ENCODE assay signal across 1 cellular context in the genomic region with DNA sequence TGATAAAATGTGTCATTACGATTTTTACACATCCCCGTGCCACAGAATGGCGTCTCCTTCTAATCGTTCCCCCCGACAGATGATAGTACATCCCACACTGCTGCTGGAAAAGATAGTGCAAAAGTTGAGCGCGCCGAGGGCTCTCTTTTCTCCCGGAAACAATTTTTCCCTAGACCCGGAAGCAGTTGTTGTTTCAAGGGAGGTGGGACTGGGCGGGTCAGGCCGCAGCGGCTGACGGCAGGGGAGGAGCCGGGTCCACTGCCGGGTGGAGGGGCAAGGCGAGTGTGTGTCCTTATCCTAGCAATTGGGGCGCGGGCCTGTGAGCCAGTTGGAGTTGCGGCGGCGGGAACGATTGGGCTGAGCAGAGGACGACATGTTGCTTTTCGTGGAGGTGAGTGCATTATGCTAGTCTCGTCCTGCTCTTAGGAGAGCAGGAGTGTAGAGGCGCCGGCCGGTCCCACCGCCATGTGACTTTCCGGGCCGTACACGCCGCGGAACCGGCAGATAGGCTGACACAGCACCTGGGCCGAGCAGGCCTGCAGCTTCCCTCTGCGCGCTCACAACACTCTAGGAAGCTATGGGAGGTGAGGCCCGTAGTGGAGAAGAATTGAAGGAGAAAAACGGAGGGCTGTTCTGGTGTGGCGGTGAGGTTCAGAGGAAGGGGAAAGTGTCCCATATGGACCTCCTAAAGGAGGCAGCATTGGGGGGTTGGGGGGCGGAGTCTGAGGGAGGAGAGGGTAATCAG.
TF ChIP-seq lines count a peak whose summit lies in the region.

Gene LARP4, plus strand, starts transcription at position 248 of the 745 bp plus-strand sequence. Its CDS starts 126 bp downstream, at position 374.

TF ChIP-seq in K562, 482 proteins besides CTCF, POLR2A, EP300 and RAD21 (continued from another document and continues in another):
- TF ChIP-seq, protein P1, sequence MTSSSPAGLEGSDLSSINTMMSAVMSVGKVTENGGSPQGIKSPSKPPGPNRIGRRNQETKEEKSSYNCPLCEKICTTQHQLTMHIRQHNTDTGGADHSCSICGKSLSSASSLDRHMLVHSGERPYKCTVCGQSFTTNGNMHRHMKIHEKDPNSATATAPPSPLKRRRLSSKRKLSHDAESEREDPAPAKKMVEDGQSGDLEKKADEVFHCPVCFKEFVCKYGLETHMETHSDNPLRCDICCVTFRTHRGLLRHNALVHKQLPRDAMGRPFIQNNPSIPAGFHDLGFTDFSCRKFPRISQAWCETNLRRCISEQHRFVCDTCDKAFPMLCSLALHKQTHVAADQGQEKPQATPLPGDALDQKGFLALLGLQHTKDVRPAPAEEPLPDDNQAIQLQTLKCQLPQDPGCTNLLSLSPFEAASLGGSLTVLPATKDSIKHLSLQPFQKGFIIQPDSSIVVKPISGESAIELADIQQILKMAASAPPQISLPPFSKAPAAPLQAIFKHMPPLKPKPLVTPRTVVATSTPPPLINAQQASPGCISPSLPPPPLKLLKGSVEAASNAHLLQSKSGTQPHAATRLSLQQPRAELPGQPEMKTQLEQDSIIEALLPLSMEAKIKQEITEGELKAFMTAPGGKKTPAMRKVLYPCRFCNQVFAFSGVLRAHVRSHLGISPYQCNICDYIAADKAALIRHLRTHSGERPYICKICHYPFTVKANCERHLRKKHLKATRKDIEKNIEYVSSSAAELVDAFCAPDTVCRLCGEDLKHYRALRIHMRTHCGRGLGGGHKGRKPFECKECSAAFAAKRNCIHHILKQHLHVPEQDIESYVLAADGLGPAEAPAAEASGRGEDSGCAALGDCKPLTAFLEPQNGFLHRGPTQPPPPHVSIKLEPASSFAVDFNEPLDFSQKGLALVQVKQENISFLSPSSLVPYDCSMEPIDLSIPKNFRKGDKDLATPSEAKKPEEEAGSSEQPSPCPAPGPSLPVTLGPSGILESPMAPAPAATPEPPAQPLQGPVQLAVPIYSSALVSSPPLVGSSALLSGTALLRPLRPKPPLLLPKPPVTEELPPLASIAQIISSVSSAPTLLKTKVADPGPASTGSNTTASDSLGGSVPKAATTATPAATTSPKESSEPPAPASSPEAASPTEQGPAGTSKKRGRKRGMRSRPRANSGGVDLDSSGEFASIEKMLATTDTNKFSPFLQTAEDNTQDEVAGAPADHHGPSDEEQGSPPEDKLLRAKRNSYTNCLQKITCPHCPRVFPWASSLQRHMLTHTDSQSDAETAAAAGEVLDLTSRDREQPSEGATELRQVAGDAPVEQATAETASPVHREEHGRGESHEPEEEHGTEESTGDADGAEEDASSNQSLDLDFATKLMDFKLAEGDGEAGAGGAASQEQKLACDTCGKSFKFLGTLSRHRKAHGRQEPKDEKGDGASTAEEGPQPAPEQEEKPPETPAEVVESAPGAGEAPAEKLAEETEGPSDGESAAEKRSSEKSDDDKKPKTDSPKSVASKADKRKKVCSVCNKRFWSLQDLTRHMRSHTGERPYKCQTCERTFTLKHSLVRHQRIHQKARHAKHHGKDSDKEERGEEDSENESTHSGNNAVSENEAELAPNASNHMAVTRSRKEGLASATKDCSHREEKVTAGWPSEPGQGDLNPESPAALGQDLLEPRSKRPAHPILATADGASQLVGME (CRISPR knock-in tag; IDR thresholded peaks at IDR 0.05) = 0 out of 2 replicates have a peak, but pooled peaks have one; percentile 17
- TF ChIP-seq NRF1 (conservative IDR thresholded peaks at IDR 0.05 in 1 of 2, IDR thresholded peaks at IDR 0.05 in 1 of 2) = peak; percentile 40 to 50
- TF ChIP-seq ZNF431 (CRISPR knock-in tag; IDR thresholded peaks at IDR 0.05) = no peak
- peak; percentile 99 for TF ChIP-seq NKRF (IDR thresholded peaks at IDR 0.05; ENCODE audit: borderline replicate concordance)
- TF ChIP-seq, protein P2, sequence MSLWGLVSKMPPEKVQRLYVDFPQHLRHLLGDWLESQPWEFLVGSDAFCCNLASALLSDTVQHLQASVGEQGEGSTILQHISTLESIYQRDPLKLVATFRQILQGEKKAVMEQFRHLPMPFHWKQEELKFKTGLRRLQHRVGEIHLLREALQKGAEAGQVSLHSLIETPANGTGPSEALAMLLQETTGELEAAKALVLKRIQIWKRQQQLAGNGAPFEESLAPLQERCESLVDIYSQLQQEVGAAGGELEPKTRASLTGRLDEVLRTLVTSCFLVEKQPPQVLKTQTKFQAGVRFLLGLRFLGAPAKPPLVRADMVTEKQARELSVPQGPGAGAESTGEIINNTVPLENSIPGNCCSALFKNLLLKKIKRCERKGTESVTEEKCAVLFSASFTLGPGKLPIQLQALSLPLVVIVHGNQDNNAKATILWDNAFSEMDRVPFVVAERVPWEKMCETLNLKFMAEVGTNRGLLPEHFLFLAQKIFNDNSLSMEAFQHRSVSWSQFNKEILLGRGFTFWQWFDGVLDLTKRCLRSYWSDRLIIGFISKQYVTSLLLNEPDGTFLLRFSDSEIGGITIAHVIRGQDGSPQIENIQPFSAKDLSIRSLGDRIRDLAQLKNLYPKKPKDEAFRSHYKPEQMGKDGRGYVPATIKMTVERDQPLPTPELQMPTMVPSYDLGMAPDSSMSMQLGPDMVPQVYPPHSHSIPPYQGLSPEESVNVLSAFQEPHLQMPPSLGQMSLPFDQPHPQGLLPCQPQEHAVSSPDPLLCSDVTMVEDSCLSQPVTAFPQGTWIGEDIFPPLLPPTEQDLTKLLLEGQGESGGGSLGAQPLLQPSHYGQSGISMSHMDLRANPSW (CRISPR knock-in tag; IDR thresholded peaks at IDR 0.05) = no peak
- no peak for TF ChIP-seq ZNF274 (IDR thresholded peaks at IDR 0.05; ENCODE audit: borderline replicate concordance, low read depth, low read length)
- no peak for TF ChIP-seq CBX8 (IDR thresholded peaks at IDR 0.05; ENCODE audit: borderline replicate concordance, extremely low read depth, low read depth, low read length, poor library complexity, severe bottlenecking)
- no peak for TF ChIP-seq ZNF324 (CRISPR knock-in tag; IDR thresholded peaks at IDR 0.05)
- TF ChIP-seq, protein P3, sequence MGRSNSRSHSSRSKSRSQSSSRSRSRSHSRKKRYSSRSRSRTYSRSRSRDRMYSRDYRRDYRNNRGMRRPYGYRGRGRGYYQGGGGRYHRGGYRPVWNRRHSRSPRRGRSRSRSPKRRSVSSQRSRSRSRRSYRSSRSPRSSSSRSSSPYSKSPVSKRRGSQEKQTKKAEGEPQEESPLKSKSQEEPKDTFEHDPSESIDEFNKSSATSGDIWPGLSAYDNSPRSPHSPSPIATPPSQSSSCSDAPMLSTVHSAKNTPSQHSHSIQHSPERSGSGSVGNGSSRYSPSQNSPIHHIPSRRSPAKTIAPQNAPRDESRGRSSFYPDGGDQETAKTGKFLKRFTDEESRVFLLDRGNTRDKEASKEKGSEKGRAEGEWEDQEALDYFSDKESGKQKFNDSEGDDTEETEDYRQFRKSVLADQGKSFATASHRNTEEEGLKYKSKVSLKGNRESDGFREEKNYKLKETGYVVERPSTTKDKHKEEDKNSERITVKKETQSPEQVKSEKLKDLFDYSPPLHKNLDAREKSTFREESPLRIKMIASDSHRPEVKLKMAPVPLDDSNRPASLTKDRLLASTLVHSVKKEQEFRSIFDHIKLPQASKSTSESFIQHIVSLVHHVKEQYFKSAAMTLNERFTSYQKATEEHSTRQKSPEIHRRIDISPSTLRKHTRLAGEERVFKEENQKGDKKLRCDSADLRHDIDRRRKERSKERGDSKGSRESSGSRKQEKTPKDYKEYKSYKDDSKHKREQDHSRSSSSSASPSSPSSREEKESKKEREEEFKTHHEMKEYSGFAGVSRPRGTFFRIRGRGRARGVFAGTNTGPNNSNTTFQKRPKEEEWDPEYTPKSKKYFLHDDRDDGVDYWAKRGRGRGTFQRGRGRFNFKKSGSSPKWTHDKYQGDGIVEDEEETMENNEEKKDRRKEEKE (IDR thresholded peaks at IDR 0.05; ENCODE audit: borderline replicate concordance in 1 of 2, control insufficient read depth in 1 of 2, low read depth in 2 of 2, low read length in 1 of 2) = no peak
- peak; percentile 74 for TF ChIP-seq HCFC1 (IDR thresholded peaks at IDR 0.05; ENCODE audit: low read depth, low read length)
- TF ChIP-seq DDX20 (tag; IDR thresholded peaks at IDR 0.05; ENCODE audit: low read depth) = no peak
- TF ChIP-seq, protein P4, sequence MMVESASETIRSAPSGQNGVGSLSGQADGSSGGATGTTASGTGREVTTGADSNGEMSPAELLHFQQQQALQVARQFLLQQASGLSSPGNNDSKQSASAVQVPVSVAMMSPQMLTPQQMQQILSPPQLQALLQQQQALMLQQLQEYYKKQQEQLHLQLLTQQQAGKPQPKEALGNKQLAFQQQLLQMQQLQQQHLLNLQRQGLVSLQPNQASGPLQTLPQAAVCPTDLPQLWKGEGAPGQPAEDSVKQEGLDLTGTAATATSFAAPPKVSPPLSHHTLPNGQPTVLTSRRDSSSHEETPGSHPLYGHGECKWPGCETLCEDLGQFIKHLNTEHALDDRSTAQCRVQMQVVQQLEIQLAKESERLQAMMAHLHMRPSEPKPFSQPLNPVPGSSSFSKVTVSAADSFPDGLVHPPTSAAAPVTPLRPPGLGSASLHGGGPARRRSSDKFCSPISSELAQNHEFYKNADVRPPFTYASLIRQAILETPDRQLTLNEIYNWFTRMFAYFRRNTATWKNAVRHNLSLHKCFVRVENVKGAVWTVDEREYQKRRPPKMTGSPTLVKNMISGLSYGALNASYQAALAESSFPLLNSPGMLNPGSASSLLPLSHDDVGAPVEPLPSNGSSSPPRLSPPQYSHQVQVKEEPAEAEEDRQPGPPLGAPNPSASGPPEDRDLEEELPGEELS (CRISPR knock-in tag; IDR thresholded peaks at IDR 0.05; ENCODE audit: borderline replicate concordance) = no peak; the same call in 1 of the 2 replicates
- peak; percentile 71 for TF ChIP-seq TAL1 (IDR thresholded peaks at IDR 0.05)
- TF ChIP-seq ZNF24 (IDR thresholded peaks at IDR 0.05) = no peak
- no peak for TF ChIP-seq KHSRP (IDR thresholded peaks at IDR 0.05)
- peak; percentile 34; the same call in 1 of the 2 replicates for TF ChIP-seq ETV1 (tag; conservative IDR thresholded peaks at IDR 0.05; ENCODE audit: low read depth)
- peak; percentile 85 for TF ChIP-seq MTA2 (IDR thresholded peaks at IDR 0.05; ENCODE audit: low read depth)
- TF ChIP-seq BACH1 (tag; IDR thresholded peaks at IDR 0.05) = no peak
- no peak for TF ChIP-seq ZNF445 (CRISPR knock-in tag; IDR thresholded peaks at IDR 0.05; ENCODE audit: low read depth)
- TF ChIP-seq CAMTA2 (CRISPR knock-in tag; conservative IDR thresholded peaks at IDR 0.05) = 0 out of 2 replicates have a peak, but pooled peaks have one; percentile 33
- TF ChIP-seq ZNF551 (CRISPR knock-in tag; IDR thresholded peaks at IDR 0.05) = no peak
- 0 out of 2 replicates have a peak, but pooled peaks have one; percentile 55 for TF ChIP-seq GTF2F1 (IDR thresholded peaks at IDR 0.05; ENCODE audit: low read depth, low read length)
- TF ChIP-seq, protein P5, sequence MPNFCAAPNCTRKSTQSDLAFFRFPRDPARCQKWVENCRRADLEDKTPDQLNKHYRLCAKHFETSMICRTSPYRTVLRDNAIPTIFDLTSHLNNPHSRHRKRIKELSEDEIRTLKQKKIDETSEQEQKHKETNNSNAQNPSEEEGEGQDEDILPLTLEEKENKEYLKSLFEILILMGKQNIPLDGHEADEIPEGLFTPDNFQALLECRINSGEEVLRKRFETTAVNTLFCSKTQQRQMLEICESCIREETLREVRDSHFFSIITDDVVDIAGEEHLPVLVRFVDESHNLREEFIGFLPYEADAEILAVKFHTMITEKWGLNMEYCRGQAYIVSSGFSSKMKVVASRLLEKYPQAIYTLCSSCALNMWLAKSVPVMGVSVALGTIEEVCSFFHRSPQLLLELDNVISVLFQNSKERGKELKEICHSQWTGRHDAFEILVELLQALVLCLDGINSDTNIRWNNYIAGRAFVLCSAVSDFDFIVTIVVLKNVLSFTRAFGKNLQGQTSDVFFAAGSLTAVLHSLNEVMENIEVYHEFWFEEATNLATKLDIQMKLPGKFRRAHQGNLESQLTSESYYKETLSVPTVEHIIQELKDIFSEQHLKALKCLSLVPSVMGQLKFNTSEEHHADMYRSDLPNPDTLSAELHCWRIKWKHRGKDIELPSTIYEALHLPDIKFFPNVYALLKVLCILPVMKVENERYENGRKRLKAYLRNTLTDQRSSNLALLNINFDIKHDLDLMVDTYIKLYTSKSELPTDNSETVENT (CRISPR knock-in tag; IDR thresholded peaks at IDR 0.05) = peak; percentile 90
- TF ChIP-seq PHTF2 (CRISPR knock-in tag; IDR thresholded peaks at IDR 0.05) = 0 out of 2 replicates have a peak, but pooled peaks have one; percentile 24
- TF ChIP-seq SIX5 (IDR thresholded peaks at IDR 0.05; ENCODE audit: borderline replicate concordance in 1 of 2, insufficient read depth in 1 of 2, low read depth in 1 of 2, low read length in 2 of 2) = peak; percentile 23 to 35; a peak in 2 of 4 replicates
- TF ChIP-seq STAT5A (IDR thresholded peaks at IDR 0.05; ENCODE audit: borderline replicate concordance, low read length) = no peak; the same call in 1 of the 2 replicates
- peak; percentile 97 for TF ChIP-seq EP400 (IDR thresholded peaks at IDR 0.05)
- TF ChIP-seq ZNF354B (CRISPR knock-in tag; IDR thresholded peaks at IDR 0.05) = no peak
- no peak for TF ChIP-seq TRIM28 (IDR thresholded peaks at IDR 0.05)
